In genomic region chr9:132538071-132538470, GRCh38 we compare ENCODE assay signal across 22 cellular contexts. TPM values are rescaled to one million over a fixed set of nuclear protein-coding genes. Genes with fewer than 3 reads are reported as not detected.
A peak's percentile ranks its signal among the peaks of the same experiment; 100 is the strongest.
DNase-seq lines count a peak whose midpoint lies in the region; FAIRE-seq and TF ChIP-seq lines count a peak whose summit lies in the region.
"Had no signal": no experiment of that assay in that cellular context is flagged by ENCODE, and none has a peak within 500 bp of the region (broad histone marks: within the 10 kb centered on the region; RNA-seq: fewer than 3 reads in every experiment).

No MANE protein-coding gene starts in this region.

- in situ Hi-C loops in transverse colon (cut with MboI; ENCODE audit: low pct_ligation_motif_present in 1 of 4, low pct_unique_long_range_greater_than_20kb in 1 of 4, low sequenced_read_pairs in 3 of 4): no loop called here

- no peak overlapping the region for H3K4me3 ChIP-seq in transverse colon
- no peak overlapping the region for H3K4me3 ChIP-seq in kidney (ENCODE audit: low read length in 2 of 2)
- H3K4me3 ChIP-seq: GM23248, PC-9 had no signal

- H3K27me3 ChIP-seq in transverse colon: peaks cover 3% of the 10 kb centered on the region

- FAIRE-seq in RCC 7860 (lab: Jason Lieb, UNC): no peak
- no peak for FAIRE-seq in kidney (lab: Jason Lieb, UNC)
- no peak for FAIRE-seq in GM12891 (lab: Jason Lieb, UNC)
- FAIRE-seq: GM19239 had no signal

- H3K36me3 ChIP-seq in transverse colon (no peaks in the 10 kb centered on the region), kidney (ENCODE audit: control insufficient read depth in 1 of 2, insufficient read depth in 2 of 2, low read length in 2 of 2) (no peaks in the 10 kb centered on the region)

- no peak for TF ChIP-seq EP300 in transverse colon (IDR thresholded peaks at IDR 0.05; ENCODE audit: low read depth)

- DNase-seq in RCC 7860 (ENCODE audit: low spot score) (peak; percentile 23), glomerular visceral epithelial cell (ENCODE audit: extremely low spot score) (peak; percentile 58), mucosa of gallbladder (ENCODE audit: low spot score) (peak; percentile 77), transverse colon (peak; percentile 50), kidney (no peak), GM12891 (ENCODE audit: insufficient read length, low spot score) (no peak), AG08395 (ENCODE audit: low spot score) (no peak)
- DNase-seq in stimulated activated CD4-positive, alpha-beta T cell treated with anti-CD3 and anti-CD28 coated beads, Interleukin-1b, Interleukin-23, amount 100 ng/mL, for 48 hours: no peak
- DNase-seq: DMS153, GDM1, GM23248, HCEC 1CT, KBM-7, MV-4-11, NCI-H187, NCI-H2107, NCI-H2227 treated with DMSO at 0.1 percent for 48 hours, NCI-H524, PC-9 had no signal

- no peak overlapping the region for H3K9ac ChIP-seq in kidney (ENCODE audit: low read length in 2 of 2)
- H3K9ac ChIP-seq: GM23248 had no signal

- TF ChIP-seq POLR2A in transverse colon (IDR thresholded peaks at IDR 0.05) (no peak), GM12891 (IDR thresholded peaks at IDR 0.05; ENCODE audit: low read depth, low read length) (no peak)

- peaks cover 0 to 3% of the 10 kb centered on the region in 2 donors for H3K9me3 ChIP-seq in transverse colon
- peaks cover 0 to 4% of the 10 kb centered on the region in 2 donors for H3K9me3 ChIP-seq in kidney (ENCODE audit: control insufficient read depth in 1 of 2, low read length in 2 of 2)

- 43 to 51% methylated on average over 6 to 8 of the region's 8 CpGs for WGBS in transverse colon (ENCODE audit: low coverage in 1 of 2), 2 donors

- H3K27ac ChIP-seq in transverse colon (no peak overlapping the region), kidney (ENCODE audit: low read depth in 2 of 2, low read length in 2 of 2) (no peak overlapping the region)
- H3K27ac ChIP-seq: GM23248, PC-9 had no signal

- intact Hi-C loops in transverse colon (cut with DNase I; ENCODE audit: low total_unique reads): no loop called here
- intact Hi-C loops in kidney (cut with DNase I): no loop called here

- peaks cover 0 to 17% (median 4%) of the 10 kb centered on the region in 4 donors for H3K4me1 ChIP-seq in transverse colon
- no peaks in the 10 kb centered on the region for H3K4me1 ChIP-seq in kidney (ENCODE audit: control insufficient read depth in 1 of 2, insufficient read depth in 1 of 2, low read depth in 1 of 2, low read length in 2 of 2)

- no peak for TF ChIP-seq CTCF in transverse colon (IDR thresholded peaks at IDR 0.05)
- no peak for TF ChIP-seq CTCF in kidney (IDR thresholded peaks at IDR 0.05; ENCODE audit: borderline replicate concordance, extremely low read depth, insufficient read depth)

TF ChIP-seq in GM12891, 5 proteins besides CTCF, POLR2A, EP300 and RAD21:
- TF ChIP-seq TAF1 (IDR thresholded peaks at IDR 0.05; ENCODE audit: low read depth, low read length): no peak
- no peak for TF ChIP-seq PAX5 (IDR thresholded peaks at IDR 0.05; ENCODE audit: insufficient read depth, low read length, severe bottlenecking)
- no peak for TF ChIP-seq SPI1 (IDR thresholded peaks at IDR 0.05; ENCODE audit: low read depth, low read length)

RNA-seq across cellular contexts. Expression of gene BARHL1, which starts 44.3 kb away (rescaled TPM):
- total RNA-seq in mucosa of gallbladder (not detected), transverse colon (not detected), kidney (not detected)
- polyA plus RNA-seq in kidney (ENCODE audit: insufficient read depth, low read depth, low replicate concordance): not detected
- polyA plus RNA-seq in GM12891 (2012; ENCODE audit: low read depth, missing spikeins): not detected
- total RNA-seq: Daoy, GM23248, PC-9 had no signal
- polyA plus RNA-seq: CD14-positive monocyte, GM23248 had no signal

Comparison
In these comparisons a context has a peak if more than half of its experiments do, and no peak if none do; other contexts are left out.
1. DNase-seq: peak in RCC 7860 (single experiment), glomerular visceral epithelial cell (single experiment), mucosa of gallbladder (single experiment) and transverse colon (single experiment); none in kidney (single experiment), GM12891 (single experiment), AG08395 (single experiment) and stimulated activated CD4-positive, alpha-beta T cell treated with anti-CD3 and anti-CD28 coated beads, Interleukin-1b, Interleukin-23, amount 100 ng/mL, for 48 hours (single experiment).